Comparison of ENCODE assay signal across 13 cellular contexts in the genomic region with DNA sequence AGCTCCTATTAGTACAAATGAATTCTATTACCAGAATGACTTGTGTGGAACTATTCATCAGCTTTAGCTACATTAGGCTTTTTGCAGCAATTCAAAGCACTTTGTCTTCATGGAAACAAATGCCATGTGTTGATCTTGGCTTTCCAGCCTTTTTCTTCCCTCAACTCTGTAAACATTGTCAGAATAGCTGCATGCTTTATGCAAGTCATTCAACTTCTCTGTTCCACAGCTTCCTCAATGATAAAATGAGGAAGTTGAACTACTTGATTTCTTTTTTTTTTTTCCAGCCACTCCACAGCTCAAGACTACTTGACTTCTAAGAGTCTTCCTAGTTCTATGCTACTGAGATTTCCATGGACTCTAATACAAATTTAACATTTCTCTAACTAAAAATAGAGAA. TPM values are rescaled to one million over a fixed set of nuclear protein-coding genes. Genes with fewer than 3 reads are reported as not detected.
A peak's percentile ranks its signal among the peaks of the same experiment; 100 is the strongest.
DNase-seq lines count a peak whose midpoint lies in the region; ATAC-seq and TF ChIP-seq lines count a peak whose summit lies in the region.
"Had no signal": no experiment of that assay in that cellular context is flagged by ENCODE, and none has a peak within 500 bp of the region (broad histone marks: within the 10 kb centered on the region; RNA-seq: fewer than 3 reads in every experiment).

No MANE protein-coding gene starts in this region.

- H3K4me3 ChIP-seq in left ventricle myocardium inferior (no peak overlapping the region), right lobe of liver (no peak overlapping the region)
- H3K4me3 ChIP-seq: vagina had no signal

- ATAC-seq in Right ventricle myocardium inferior (peak; percentile 44), right lobe of liver (peak; percentile 47 to 74 (median 58))

- no peak for TF ChIP-seq POLR2A in right lobe of liver (IDR thresholded peaks at IDR 0.05)

- TF ChIP-seq CTCF in left ventricle myocardium inferior (IDR thresholded peaks at IDR 0.05; ENCODE audit: borderline replicate concordance) (no peak), right lobe of liver (IDR thresholded peaks at IDR 0.05) (no peak), type B pancreatic cell (conservative IDR thresholded peaks at IDR 0.05) (no peak)

- H3K4me1 ChIP-seq in left ventricle myocardium inferior (peaks cover 14% of the 10 kb centered on the region), right lobe of liver (peaks cover 0 to 24% (median 6%) of the 10 kb centered on the region in 4 donors)

- H3K27me3 Mint-ChIP-seq in type B pancreatic cell, result no peaks in the 10 kb centered on the region

- no peak for DNase-seq in Right ventricle myocardium inferior (ENCODE audit: missing footprints)
- DNase-seq in left ventricle myocardium inferior, result no peak
- DNase-seq in astrocyte of the hippocampus (ENCODE audit: low read depth, low spot score), result peak; percentile 77
- DNase-seq in right lobe of liver, result no peak
- no peak for DNase-seq in type B pancreatic cell (ENCODE audit: extremely low spot score, unreplicated experiment)
- DNase-seq in activated gamma-delta T cell treated with Interleukin-2 at 50 U/mL for 16 hours, result no peak
- DNase-seq in ureter (ENCODE audit: low spot score), result no peak
- no peak for DNase-seq in NCI-H2196 (lab: John Stamatoyannopoulos, UW; ENCODE audit: unreplicated experiment)
- DNase-seq: kidney glomerular epithelial cell, NCI-H1092, NCI-H774 had no signal

- H3K9me3 Mint-ChIP-seq in type B pancreatic cell, result no peaks in the 10 kb centered on the region
- H3K9me3 Mint-ChIP-seq: T-helper 2 cell treated with Interferon-gamma antibody and Interleukin-4, amounts not matched to agents 5 μg/mL and 100 μg/mL, for 36 hours had no signal

- H3K9me3 ChIP-seq in left ventricle myocardium inferior (replicated peaks), result no peaks in the 10 kb centered on the region
- H3K9me3 ChIP-seq in right lobe of liver, result no peaks in the 10 kb centered on the region
- H3K9me3 ChIP-seq: vagina had no signal

- peaks cover 3% of the 10 kb centered on the region for H3K4me1 Mint-ChIP-seq in type B pancreatic cell (ENCODE audit: unreplicated experiment)

- H3K27ac ChIP-seq in left ventricle myocardium inferior (replicated peaks), result no peak overlapping the region
- no peak overlapping the region for H3K27ac ChIP-seq in right lobe of liver
- H3K27ac ChIP-seq: vagina had no signal

- H3K36me3 Mint-ChIP-seq in type B pancreatic cell, result peaks cover 34% of the 10 kb centered on the region

- H3K36me3 ChIP-seq in left ventricle myocardium inferior, result peaks cover 72% of the 10 kb centered on the region
- peaks cover 0 to 12% (median 3%) of the 10 kb centered on the region in 4 donors for H3K36me3 ChIP-seq in right lobe of liver

- no peaks in the 10 kb centered on the region for H3K27me3 ChIP-seq in left ventricle myocardium inferior (ENCODE audit: low read depth)
- no peaks in the 10 kb centered on the region for H3K27me3 ChIP-seq in right lobe of liver
- H3K27me3 ChIP-seq: vagina had no signal

- H3K27ac Mint-ChIP-seq in type B pancreatic cell, result peak overlapping the region; percentile 69
- H3K27ac Mint-ChIP-seq: T-helper 2 cell treated with Interferon-gamma antibody and Interleukin-4, amounts not matched to agents 5 μg/mL and 100 μg/mL, for 36 hours had no signal

- intact Hi-C loops in Right ventricle myocardium inferior (cut with DNase I) (no loop called here), left ventricle myocardium inferior (cut with micrococcal nuclease) (no loop called here), right lobe of liver (cut with DNase I) (no loop called here)

- no peak overlapping the region for H3K4me3 Mint-ChIP-seq in type B pancreatic cell
- H3K4me3 Mint-ChIP-seq: T-helper 2 cell treated with Interferon-gamma antibody and Interleukin-4, amounts not matched to agents 5 μg/mL and 100 μg/mL, for 36 hours had no signal

RNA-seq across cellular contexts. Expression of a gene that starts 41.1 kb away (rescaled TPM):
- 5.1 TPM for total RNA-seq in Right ventricle myocardium inferior
- 7.0 TPM for total RNA-seq in left ventricle myocardium inferior
- total RNA-seq in right lobe of liver, result 1 to 10 TPM; 3.7 to 6.5 (median 4.9) TPM
- 26.4 and 33.7 TPM in 2 replicates for total RNA-seq in type B pancreatic cell (ENCODE audit: low replicate concordance)
- 42.1 TPM for total RNA-seq in ureter

RNA-seq across cellular contexts. Expression of a gene that starts 41.5 kb away (rescaled TPM):
- 52.9 TPM for total RNA-seq in Right ventricle myocardium inferior
- total RNA-seq in left ventricle myocardium inferior, result 53.2 TPM
- 100 to 1,000 TPM in 2 of 6 experiments, 10 to 100 TPM in 4; 50.4 to 204 (median 72.1) TPM for total RNA-seq in right lobe of liver
- total RNA-seq in type B pancreatic cell (ENCODE audit: low replicate concordance), result 83.2 and 90.6 TPM in 2 replicates
- total RNA-seq in ureter, result 89.4 TPM

RNA-seq across cellular contexts. Expression of a gene that starts 43.0 kb away (rescaled TPM):
- total RNA-seq in Right ventricle myocardium inferior, result 0.46 TPM
- total RNA-seq in left ventricle myocardium inferior, result 0.36 TPM
- total RNA-seq in right lobe of liver, result 1 to 10 TPM in 5 of 6 experiments, under 1 TPM in 1; 0.91 to 3.8 (median 1.2) TPM
- total RNA-seq in type B pancreatic cell (ENCODE audit: low replicate concordance), result 4.3 and 7.7 TPM in 2 replicates
- 5.8 TPM for total RNA-seq in ureter

RNA-seq across cellular contexts. Expression of a gene that starts 52.0 kb away (rescaled TPM):
- total RNA-seq in Right ventricle myocardium inferior, result 16.5 TPM
- 14.1 TPM for total RNA-seq in left ventricle myocardium inferior
- total RNA-seq in right lobe of liver, result 10 to 100 TPM in 2 of 6 experiments, 1 to 10 TPM in 4; 3.5 to 10.7 (median 7.4) TPM
- 17.6 and 25.3 TPM in 2 replicates for total RNA-seq in type B pancreatic cell (ENCODE audit: low replicate concordance)
- total RNA-seq in ureter, result 23.9 TPM

RNA-seq across cellular contexts. Expression of a gene that starts 52.2 kb away (rescaled TPM):
- total RNA-seq in Right ventricle myocardium inferior, result 0.92 TPM
- 0.69 TPM for total RNA-seq in left ventricle myocardium inferior
- total RNA-seq in right lobe of liver, result 1 to 10 TPM; 1.2 to 4.0 (median 1.9) TPM
- total RNA-seq in type B pancreatic cell (ENCODE audit: low replicate concordance), result 3.9 and 4.3 TPM in 2 replicates
- total RNA-seq in ureter, result 1.8 TPM
